In the genomic region with DNA sequence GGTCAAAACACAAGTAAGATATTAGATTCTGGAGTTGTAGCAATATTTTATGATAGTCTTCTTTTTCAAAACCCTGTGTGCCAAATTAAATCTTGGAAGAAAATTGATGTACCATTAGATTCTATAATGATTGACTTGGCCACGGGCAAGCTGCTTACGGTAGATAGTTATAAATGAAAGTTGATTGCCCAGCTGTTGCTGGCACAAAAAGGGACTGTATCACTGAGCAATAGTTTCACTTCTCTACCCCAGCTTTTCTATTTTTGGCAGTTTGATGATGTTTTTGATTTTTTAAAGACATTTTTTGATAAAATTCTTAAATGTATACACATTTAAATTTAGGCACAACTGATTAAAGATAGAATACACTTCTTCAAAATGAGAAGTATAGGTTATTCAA, we compare ENCODE assay signal across 23 cellular contexts.
"Had no signal": no experiment of that assay in that cellular context is flagged by ENCODE, and none has a peak within 500 bp of the region (broad histone marks: within the 10 kb centered on the region; RNA-seq: fewer than 3 reads in every experiment).

No MANE protein-coding gene starts in this region.

- H3K4me3 Mint-ChIP-seq: T-cell; T-helper 1 cell treated with Interleukin-12 subunit alpha and Interleukin-12 subunit beta and Interleukin-4 antibody, amounts not matched to agents 30 μg/mL and 1 μg/mL, for 36 hours had no signal

- DNase-seq: IMR-90, Karpas-422, KG1, MG63, NCI-H1048, NCI-H1105, NCI-H1417, NCI-H1436 treated with DMSO at 0.1 percent for 48 hours, NCI-H1694, NCI-H187 treated with DMSO at 0.1 percent for 48 hours, NCI-H2081, NCI-H2107, NCI-H226, NCI-H524, NCI-H526 treated with DMSO at 0.1 percent for 48 hours, NCI-H748 treated with DMSO at 0.1 percent for 48 hours, SHP77, SK-N-SH, SW 1271, T-cell had no signal

- H3K27me3 Mint-ChIP-seq: T-cell had no signal

- H3K9me3 ChIP-seq: MG63, SK-N-SH had no signal

- H3K36me3 Mint-ChIP-seq: T-cell had no signal

- H3K27me3 ChIP-seq: MG63 had no signal

- H3K9me3 Mint-ChIP-seq: T-helper 1 cell treated with Interleukin-12 subunit alpha and Interleukin-12 subunit beta and Interleukin-4 antibody, amounts not matched to agents 30 μg/mL and 1 μg/mL, for 36 hours had no signal

- H3K27ac Mint-ChIP-seq: T-cell; T-helper 1 cell treated with Interleukin-12 subunit alpha and Interleukin-12 subunit beta and Interleukin-4 antibody, amounts not matched to agents 30 μg/mL and 1 μg/mL, for 36 hours had no signal

- ATAC-seq: HepG2, T-cell had no signal

- H3K4me1 Mint-ChIP-seq: T-cell had no signal

- H3K4me2 ChIP-seq: SK-N-SH had no signal

- H3K27ac ChIP-seq: RWPE1 had no signal

- H3K9ac ChIP-seq: SK-N-SH had no signal
